Comparison of ENCODE assay signal across 37 cellular contexts in the genomic region with DNA sequence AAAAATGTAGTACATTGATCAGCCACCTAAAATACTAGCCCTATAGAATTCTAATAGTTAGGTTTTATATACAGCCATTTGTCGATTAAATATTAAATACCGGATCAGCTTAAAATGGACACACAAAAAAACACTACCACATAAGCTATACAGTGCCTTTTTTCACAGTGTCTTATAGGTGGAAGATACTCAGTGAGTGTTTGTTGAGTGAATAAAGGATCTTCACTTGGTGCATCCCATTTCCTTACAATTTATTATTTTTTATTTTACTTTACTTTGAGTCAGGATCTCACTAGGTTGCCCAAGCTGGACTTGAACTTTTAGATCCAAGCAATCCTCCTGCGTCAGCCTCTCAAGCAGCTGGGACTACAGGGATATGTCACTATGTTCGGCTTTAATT.
DNase-seq lines count a peak whose midpoint lies in the region; ATAC-seq, FAIRE-seq and TF ChIP-seq lines count a peak whose summit lies in the region.
"Had no signal": no experiment of that assay in that cellular context is flagged by ENCODE, and none has a peak within 500 bp of the region (broad histone marks: within the 10 kb centered on the region; RNA-seq: fewer than 3 reads in every experiment).

No MANE protein-coding gene starts in this region.

- no peaks in the 10 kb centered on the region for H3K9me3 ChIP-seq in HepG2 (ENCODE audit: low read length)
- H3K9me3 ChIP-seq in right lobe of liver: no peaks in the 10 kb centered on the region
- H3K9me3 ChIP-seq in K562 (replicated peaks; ENCODE audit: control insufficient read depth, insufficient read depth, low read depth, low read length): no peaks in the 10 kb centered on the region
- no peaks in the 10 kb centered on the region for H3K9me3 ChIP-seq in ovary
- H3K9me3 ChIP-seq: A549, BE2C, Caco-2 had no signal

- FAIRE-seq in HepG2 (lab: Jason Lieb, UNC) (no peak), K562 (lab: Jason Lieb, UNC) (no peak), islet of Langerhans (lab: Jason Lieb, UNC) (peak; percentile 17)
- FAIRE-seq: A204.1, A549, D721Med had no signal

- no peak for DNase-seq in HepG2 (ENCODE audit: low spot score)
- no peak for DNase-seq in right lobe of liver
- no peak for DNase-seq in K562 (ENCODE audit: extremely low read depth in 1 of 4, low spot score in 3 of 4)
- DNase-seq in glutamatergic neuron: no peak
- no peak for DNase-seq in ovary
- no peak for DNase-seq in RWPE1 (ENCODE audit: low spot score)
- DNase-seq: 8988T; ACHN; AML-193; BE2C; C1 segment of cervical spinal cord; Caco-2; Calu3; CD4-positive, alpha-beta memory T cell; CD4-positive, alpha-beta T cell; CD4-positive, CD25-positive, alpha-beta regulatory T cell; CD8-positive, alpha-beta memory T cell; CD8-positive, alpha-beta T cell; COR-L47; DMS 273 treated with DMSO at 0.1 percent for 48 hours; DMS153; DMS53; DMS79; DMS79 treated with DMSO at 0.1 percent for 48 hours; DND-41; EL had no signal

- H3K4me1 ChIP-seq in HepG2 (ENCODE audit: insufficient read depth, low read length) (peaks cover 15% of the 10 kb centered on the region), right lobe of liver (no peaks in the 10 kb centered on the region), K562 (replicated peaks in 1 of 2; ENCODE audit: control insufficient read depth in 2 of 2, insufficient read depth in 2 of 2, low read length in 2 of 2) (no peaks in the 10 kb centered on the region), ovary (ENCODE audit: insufficient read depth) (no peaks in the 10 kb centered on the region)
- H3K4me1 ChIP-seq: A549; BE2C; BLaER1; BLaER1 treated with 17β-estradiol and CSF1 and Interleukin-3, amounts not matched to agents 10 nM and 100 nM had no signal

- H3K27ac ChIP-seq in HepG2 (ENCODE audit: extremely low read length, insufficient read depth, low read length): peak overlapping the region; percentile 60
- no peak overlapping the region for H3K27ac ChIP-seq in right lobe of liver
- no peak overlapping the region for H3K27ac ChIP-seq in K562 (ENCODE audit: extremely low read depth, low read depth, low read length)
- H3K27ac ChIP-seq in ovary: no peak overlapping the region
- H3K27ac ChIP-seq in RWPE1: no peak overlapping the region
- H3K27ac ChIP-seq: 22Rv1; A549; BLaER1; BLaER1 treated with 17β-estradiol and CSF1 and Interleukin-3, amounts not matched to agents 10 nM and 100 nM; C4-2B had no signal

- ATAC-seq in HepG2: no peak
- ATAC-seq in right lobe of liver: no peak
- no peak for ATAC-seq in K562
- no peak for ATAC-seq in GM21390 (IDR thresholded peaks at IDR 0.05; ENCODE audit: unreplicated experiment)
- ATAC-seq: A549; CD8-positive, alpha-beta T cell had no signal

- H3K4me1 Mint-ChIP-seq in glutamatergic neuron (ENCODE audit: low read depth, unreplicated experiment): peaks cover 9% of the 10 kb centered on the region
- H3K4me1 Mint-ChIP-seq: B cell had no signal

- H3K4me3 Mint-ChIP-seq in glutamatergic neuron (ENCODE audit: unreplicated experiment): no peak overlapping the region
- H3K4me3 Mint-ChIP-seq: B cell; CD14-positive monocyte; CD4-positive, alpha-beta memory T cell; CD4-positive, alpha-beta T cell; CD4-positive, CD25-positive, alpha-beta regulatory T cell; CD8-positive, alpha-beta memory T cell; CD8-positive, alpha-beta T cell had no signal

- H3K9ac ChIP-seq in HepG2 (ENCODE audit: insufficient read depth, low read depth, low read length) (no peak overlapping the region), K562 (ENCODE audit: insufficient read depth in 1 of 2, low read depth in 2 of 2, low read length in 2 of 2) (no peak overlapping the region)
- H3K9ac ChIP-seq: BLaER1; BLaER1 treated with 17β-estradiol and CSF1 and Interleukin-3, amounts not matched to agents 10 nM and 100 nM had no signal

- WGBS in HepG2 (ENCODE audit: low lambda C conversion rate): 98% methylated on average over 4 of the region's 4 CpGs
- WGBS in right lobe of liver (ENCODE audit: insufficient coverage, low coverage, low lambda C conversion rate, missing lambda C conversion rate): 98% methylated on average over 4 of the region's 4 CpGs
- 91% methylated on average over 4 of the region's 4 CpGs for WGBS in K562 (ENCODE audit: insufficient coverage, low coverage, missing lambda C conversion rate)
- WGBS in ovary, 3 donors: 98 to 100% (median 98%) methylated on average over 4 of the region's 4 CpGs

- no peaks in the 10 kb centered on the region for H3K9me1 ChIP-seq in K562 (ENCODE audit: control insufficient read depth, insufficient read depth, low read length)

- POLR2A ChIA-PET in HepG2 (lab: Yijun Ruan, JAX) (no interaction called here), K562 (lab: Yijun Ruan, JAX) (no interaction called here), RWPE1 (lab: Yijun Ruan, JAX; ENCODE audit: low non-redundant PET) (no interaction called here)

- BruUV-seq in HepG2 (replicated peaks; lab: Mats Ljungman, UMichigan) (no TSS peak), K562 (replicated peaks; lab: Mats Ljungman, UMichigan) (no TSS peak)

- in situ Hi-C loops in HepG2 (cut with HindIII; ENCODE audit: extremely low pct_ligation_motif_present, low pct_unique_long_range_greater_than_20kb) (no loop called here), K562 (cut with MboI) (no loop called here)

- no peak for TF ChIP-seq CTCF in HepG2 (CRISPR knock-in tag; IDR thresholded peaks at IDR 0.05)
- no peak for TF ChIP-seq CTCF in right lobe of liver (IDR thresholded peaks at IDR 0.05)
- no peak for TF ChIP-seq CTCF in K562 (IDR thresholded peaks at IDR 0.05 in 2 of 3, conservative IDR thresholded peaks at IDR 0.05 in 1 of 3; ENCODE audit: insufficient read depth in 2 of 3, low read depth in 1 of 3, low read length in 3 of 3)
- TF ChIP-seq CTCF in glutamatergic neuron (IDR thresholded peaks at IDR 0.05; ENCODE audit: partially characterized antibody, unreplicated experiment): no peak
- TF ChIP-seq CTCF in ovary (IDR thresholded peaks at IDR 0.05): no peak
- no peak for TF ChIP-seq CTCF in RWPE1 (conservative IDR thresholded peaks at IDR 0.05; ENCODE audit: low read depth)

- H3K36me3 ChIP-seq in HepG2 (replicated peaks in 1 of 2; ENCODE audit: control insufficient read depth in 1 of 2, insufficient read depth in 2 of 2, low read length in 2 of 2) (0 out of 5 replicates have a peak, but pooled peaks cover 0 to 3% of the 10 kb centered on the region in 2 experiments), right lobe of liver (no peaks in the 10 kb centered on the region), K562 (ENCODE audit: control insufficient read depth, insufficient read depth, low read length) (no peaks in the 10 kb centered on the region), ovary (no peaks in the 10 kb centered on the region)
- H3K36me3 ChIP-seq: BE2C, BLaER1 had no signal

- TF ChIP-seq RAD21 in HepG2 (CRISPR knock-in tag; IDR thresholded peaks at IDR 0.05) (no peak), K562 (CRISPR knock-in tag; conservative IDR thresholded peaks at IDR 0.05 in 1 of 2, IDR thresholded peaks at IDR 0.05 in 1 of 2) (no peak)

- no peak overlapping the region for H3K4me3 ChIP-seq in HepG2 (replicated peaks in 1 of 3; ENCODE audit: insufficient read depth in 1 of 3, low read depth in 2 of 3, low read length in 3 of 3)
- no peak overlapping the region for H3K4me3 ChIP-seq in right lobe of liver
- no peak overlapping the region for H3K4me3 ChIP-seq in K562
- H3K4me3 ChIP-seq in ovary: no peak overlapping the region
- H3K4me3 ChIP-seq: A549; BLaER1; BLaER1 treated with 17β-estradiol and CSF1 and Interleukin-3, amounts not matched to agents 10 nM and 100 nM had no signal

- intact Hi-C loops in HepG2 (cut with micrococcal nuclease; ENCODE audit: unreplicated experiment): no loop called here
- intact Hi-C loops in right lobe of liver (cut with DNase I): no loop called here
- intact Hi-C loops in K562 (cut with micrococcal nuclease): no loop called here
- intact Hi-C loops in ovary (cut with DNase I): no loop called here

- H3K36me3 Mint-ChIP-seq in glutamatergic neuron (ENCODE audit: unreplicated experiment): no peaks in the 10 kb centered on the region
- H3K36me3 Mint-ChIP-seq: CD14-positive monocyte had no signal

- TF ChIP-seq EP300 in HepG2 (IDR thresholded peaks at IDR 0.05; ENCODE audit: low read depth in 2 of 2, low read length in 2 of 2) (no peak), HepG2 (CRISPR knock-in tag; IDR thresholded peaks at IDR 0.05; ENCODE audit: borderline replicate concordance) (no peak), K562 (IDR thresholded peaks at IDR 0.05; ENCODE audit: low read length) (no peak), ovary (IDR thresholded peaks at IDR 0.05) (no peak)

- no peak overlapping the region for H2AFZ ChIP-seq in HepG2 (ENCODE audit: low read length)
- H2AFZ ChIP-seq in K562 (ENCODE audit: low read depth, low read length): no peak overlapping the region

- no peaks in the 10 kb centered on the region for H3K27me3 Mint-ChIP-seq in glutamatergic neuron (ENCODE audit: unreplicated experiment)
- H3K27me3 Mint-ChIP-seq: B cell; CD4-positive, alpha-beta memory T cell; CD4-positive, alpha-beta T cell; CD4-positive, CD25-positive, alpha-beta regulatory T cell; CD8-positive, alpha-beta memory T cell had no signal

- H3K4me2 ChIP-seq in HepG2 (ENCODE audit: low read depth, low read length): no peak overlapping the region
- no peak overlapping the region for H3K4me2 ChIP-seq in K562 (ENCODE audit: insufficient read depth, low read length)
- H3K4me2 ChIP-seq: A549; BLaER1; BLaER1 treated with 17β-estradiol and CSF1 and Interleukin-3, amounts not matched to agents 10 nM and 100 nM had no signal

- TF ChIP-seq POLR2A in HepG2 (IDR thresholded peaks at IDR 0.05; ENCODE audit: insufficient read depth in 1 of 2, low read depth in 2 of 2, low read length in 2 of 2): no peak
- no peak for TF ChIP-seq POLR2A in right lobe of liver (IDR thresholded peaks at IDR 0.05)
- TF ChIP-seq POLR2A in K562 (conservative IDR thresholded peaks at IDR 0.05): no peak
- no peak for TF ChIP-seq POLR2A in ovary (IDR thresholded peaks at IDR 0.05)

- H4K20me1 ChIP-seq in HepG2 (ENCODE audit: insufficient read depth, low read length): no peaks in the 10 kb centered on the region
- no peaks in the 10 kb centered on the region for H4K20me1 ChIP-seq in K562 (replicated peaks; ENCODE audit: control insufficient read depth, insufficient read depth, low read length)
- H4K20me1 ChIP-seq: BLaER1; BLaER1 treated with 17β-estradiol and CSF1 and Interleukin-3, amounts not matched to agents 10 nM and 100 nM had no signal

- H3K27me3 ChIP-seq in HepG2 (ENCODE audit: control insufficient read depth in 1 of 2, insufficient read depth in 2 of 2, low read length in 2 of 2) (no peaks in the 10 kb centered on the region; a peak in 1 of 5 replicates), right lobe of liver (no peaks in the 10 kb centered on the region), K562 (ENCODE audit: control insufficient read depth in 2 of 2, insufficient read depth in 2 of 2, low read length in 2 of 2) (no peaks in the 10 kb centered on the region), ovary (no peaks in the 10 kb centered on the region)
- H3K27me3 ChIP-seq: BE2C; BLaER1; BLaER1 treated with 17β-estradiol and CSF1 and Interleukin-3, amounts not matched to agents 10 nM and 100 nM had no signal

- H3K79me2 ChIP-seq in HepG2 (ENCODE audit: insufficient read depth, low read length) (no peaks in the 10 kb centered on the region), K562 (ENCODE audit: control insufficient read depth, insufficient read depth, low read length) (no peaks in the 10 kb centered on the region)

- no peaks in the 10 kb centered on the region for H3K9me3 Mint-ChIP-seq in glutamatergic neuron (ENCODE audit: unreplicated experiment)
- H3K9me3 Mint-ChIP-seq: CD4-positive, alpha-beta T cell; CD8-positive, alpha-beta memory T cell had no signal

- H3K27ac Mint-ChIP-seq in glutamatergic neuron (ENCODE audit: unreplicated experiment): peak overlapping the region; percentile 23
- H3K27ac Mint-ChIP-seq: B cell; CD14-positive monocyte; CD4-positive, alpha-beta memory T cell; CD4-positive, alpha-beta T cell; CD8-positive, alpha-beta T cell had no signal

- CTCF ChIA-PET in HepG2 (lab: Yijun Ruan, JAX; ENCODE audit: low intra/inter-chr PET ratio, low total read pairs): no interaction called here
- CTCF ChIA-PET in K562 (lab: Yijun Ruan, JAX; ENCODE audit: low intra/inter-chr PET ratio): no interaction called here
- CTCF ChIA-PET in RWPE1 (lab: Yijun Ruan, JAX): no interaction called here

Comparison
In these comparisons a context has a peak if more than half of its experiments do, and no peak if none do; other contexts are left out.
1. Of the 241 proteins assayed by ChIP-seq in both HepG2 and K562: peak only in HepG2: ZNF3; only in K562: none; in both: none; in neither: 240.